Comparison of ENCODE assay signal across 22 cellular contexts in genomic region chr12:27220988-27221345, GRCh38.
"Had no signal": no experiment of that assay in that cellular context is flagged by ENCODE, and none has a peak within 500 bp of the region (broad histone marks: within the 10 kb centered on the region; RNA-seq: fewer than 3 reads in every experiment).

No MANE protein-coding gene starts in this region.

- H3K27me3 ChIP-seq: body of pancreas, cardiac muscle cell, foreskin keratinocyte, sigmoid colon, upper lobe of left lung had no signal

- H3K4me2 ChIP-seq: smooth muscle cell had no signal

- H3K9me3 ChIP-seq: body of pancreas, left ventricle myocardium inferior, sigmoid colon, upper lobe of left lung had no signal

- H3K27ac ChIP-seq: body of pancreas, cardiac muscle cell, foreskin keratinocyte, left ventricle myocardium inferior, upper lobe of left lung had no signal

- H3K27me3 Mint-ChIP-seq: progenitor cell of endocrine pancreas had no signal

- H3K27ac Mint-ChIP-seq: immature natural killer cell, mesothelial cell of epicardium, natural killer cell, progenitor cell of endocrine pancreas had no signal

- H3K4me3 Mint-ChIP-seq: activated CD4-positive, alpha-beta T cell treated with anti-CD3 and anti-CD28 coated beads, Interleukin-2, amount 10 ng/mL, durations not matched to agents 24 days and 14 days; activated CD8-positive, alpha-beta T cell treated with anti-CD3 and anti-CD28 coated beads, Interleukin-2, amount 10 ng/mL, durations not matched to agents 7 days and 5 days; activated T-cell treated with anti-CD3 and anti-CD28 coated beads, Interleukin-2, amount 50 U/mL, for 4 hours; immature natural killer cell; mesothelial cell of epicardium; natural killer cell had no signal

- ATAC-seq: body of pancreas, foreskin keratinocyte, natural killer cell had no signal

- H3K36me3 Mint-ChIP-seq: activated naive CD8-positive, alpha-beta T cell treated with anti-CD3 and anti-CD28 coated beads, Interleukin-2, amount 10 ng/mL, durations not matched to agents 7 days and 5 days; immature natural killer cell; mesothelial cell of epicardium; natural killer cell had no signal

- H3K4me1 ChIP-seq: body of pancreas had no signal

- H3K9me3 Mint-ChIP-seq: activated naive CD8-positive, alpha-beta T cell treated with anti-CD3 and anti-CD28 coated beads, Interleukin-2, amount 10 ng/mL, durations not matched to agents 7 days and 5 days; activated T-cell treated with anti-CD3 and anti-CD28 coated beads, Interleukin-2, amount 50 U/mL, for 4 hours; immature natural killer cell; mesothelial cell of epicardium; natural killer cell had no signal

- H3K36me3 ChIP-seq: cardiac muscle cell, left ventricle myocardium inferior, sigmoid colon, upper lobe of left lung had no signal

- H3K4me1 Mint-ChIP-seq: immature natural killer cell, mesothelial cell of epicardium, natural killer cell had no signal

- DNase-seq: activated CD4-positive, alpha-beta T cell treated with anti-CD3 and anti-CD28 coated beads, Interleukin-2, amount 10 ng/mL, durations not matched to agents 24 days and 14 days; activated CD8-positive, alpha-beta T cell treated with anti-CD3 and anti-CD28 coated beads, Interleukin-2, amount 10 ng/mL, durations not matched to agents 7 days and 5 days; activated naive CD4-positive, alpha-beta T cell treated with Interleukin-2 at 50 U/mL for 16 hours; activated naive CD8-positive, alpha-beta T cell treated with anti-CD3 and anti-CD28 coated beads, Interleukin-2, amount 10 ng/mL, durations not matched to agents 7 days and 5 days; activated T-cell treated with anti-CD3 and anti-CD28 coated beads, Interleukin-2, amount 50 U/mL, for 4 hours; amygdala; body of pancreas; effector CD4-positive, alpha-beta T cell; erythroblast; immature natural killer cell; left ventricle myocardium inferior; natural killer cell; retina; sigmoid colon; stimulated activated naive CD4-positive, alpha-beta T cell; T-helper 9 cell; upper lobe of left lung had no signal

- H3K4me3 ChIP-seq: body of pancreas, cardiac muscle cell, left ventricle myocardium inferior, sigmoid colon, smooth muscle cell, upper lobe of left lung had no signal
